1 cellular context compared by ENCODE assay signal in genomic region chr11:104943561-104943960, GRCh38.
TF ChIP-seq lines count a peak whose summit lies in the region.

No MANE protein-coding gene starts in this region.

TF ChIP-seq in HepG2, 621 proteins besides CTCF, POLR2A, EP300 and RAD21 (continues in another document):
- TF ChIP-seq TBX3 (IDR thresholded peaks at IDR 0.05; ENCODE audit: borderline replicate concordance) = peak; percentile 59; the same call in 1 of the 2 replicates
- TF ChIP-seq BCLAF1 (IDR thresholded peaks at IDR 0.05) = no peak
- TF ChIP-seq ZSCAN30 (CRISPR knock-in tag; IDR thresholded peaks at IDR 0.05) = no peak
- TF ChIP-seq ZBTB10 (CRISPR knock-in tag; IDR thresholded peaks at IDR 0.05; ENCODE audit: borderline replicate concordance) = no peak
- TF ChIP-seq ZNF124 (CRISPR knock-in tag; IDR thresholded peaks at IDR 0.05) = no peak
- TF ChIP-seq MED1 (CRISPR knock-in tag; IDR thresholded peaks at IDR 0.05) = no peak
- TF ChIP-seq IKZF1 (IDR thresholded peaks at IDR 0.05) = no peak
- TF ChIP-seq ZNF362 (CRISPR knock-in tag; IDR thresholded peaks at IDR 0.05; ENCODE audit: borderline replicate concordance) = no peak
- no peak for TF ChIP-seq ZBTB26 (CRISPR knock-in tag; IDR thresholded peaks at IDR 0.05; ENCODE audit: borderline replicate concordance)
- TF ChIP-seq ZNF775 (CRISPR knock-in tag; IDR thresholded peaks at IDR 0.05; ENCODE audit: borderline replicate concordance) = no peak
- no peak for TF ChIP-seq SP5 (CRISPR knock-in tag; IDR thresholded peaks at IDR 0.05; ENCODE audit: borderline replicate concordance, low read depth)
- no peak for TF ChIP-seq ZNF232 (CRISPR knock-in tag; IDR thresholded peaks at IDR 0.05; ENCODE audit: borderline replicate concordance)
- no peak for TF ChIP-seq SMAD3 (CRISPR knock-in tag; IDR thresholded peaks at IDR 0.05)
- no peak for TF ChIP-seq ZNF703 (CRISPR knock-in tag; IDR thresholded peaks at IDR 0.05; ENCODE audit: borderline replicate concordance)
- no peak for TF ChIP-seq ZNF841 (CRISPR knock-in tag; IDR thresholded peaks at IDR 0.05; ENCODE audit: borderline replicate concordance)
- TF ChIP-seq ZEB1 (IDR thresholded peaks at IDR 0.05; ENCODE audit: insufficient replicate concordance, low read depth) = no peak
- TF ChIP-seq SP2 (CRISPR knock-in tag; IDR thresholded peaks at IDR 0.05) = no peak
- no peak for TF ChIP-seq ZNF720 (CRISPR knock-in tag; IDR thresholded peaks at IDR 0.05)
- no peak for TF ChIP-seq ZNF567 (CRISPR knock-in tag; IDR thresholded peaks at IDR 0.05; ENCODE audit: borderline replicate concordance)
- no peak for TF ChIP-seq FIP1L1 (IDR thresholded peaks at IDR 0.05; ENCODE audit: borderline replicate concordance, insufficient read depth, low read depth, low read length)
- no peak for TF ChIP-seq FOXK2 (IDR thresholded peaks at IDR 0.05)
- TF ChIP-seq UBTF (CRISPR knock-in tag; IDR thresholded peaks at IDR 0.05) = no peak
- no peak for TF ChIP-seq YEATS2 (CRISPR knock-in tag; IDR thresholded peaks at IDR 0.05; ENCODE audit: borderline replicate concordance)
- no peak for TF ChIP-seq MTERF4 (CRISPR knock-in tag; IDR thresholded peaks at IDR 0.05)
- peak; percentile 45; the same call in 1 of the 2 replicates for TF ChIP-seq CEBPG (CRISPR knock-in tag; IDR thresholded peaks at IDR 0.05)
- TF ChIP-seq SIX4 (CRISPR knock-in tag; IDR thresholded peaks at IDR 0.05) = no peak
- TF ChIP-seq HMGXB4 (CRISPR knock-in tag; IDR thresholded peaks at IDR 0.05; ENCODE audit: borderline replicate concordance in 1 of 2, low read depth in 1 of 2) = no peak
- TF ChIP-seq SIX1 (CRISPR knock-in tag; IDR thresholded peaks at IDR 0.05; ENCODE audit: borderline replicate concordance) = no peak
- no peak for TF ChIP-seq MTF2 (CRISPR knock-in tag; IDR thresholded peaks at IDR 0.05; ENCODE audit: borderline replicate concordance)
- no peak for TF ChIP-seq RNF219 (CRISPR knock-in tag; IDR thresholded peaks at IDR 0.05)
- peak; percentile 80; the same call in 1 of the 2 replicates for TF ChIP-seq CEBPB (IDR thresholded peaks at IDR 0.05; ENCODE audit: borderline replicate concordance, low read depth, low read length)
- TF ChIP-seq U2AF2 (IDR thresholded peaks at IDR 0.05; ENCODE audit: low read depth, low read length) = no peak
- no peak for TF ChIP-seq ZNF879 (CRISPR knock-in tag; IDR thresholded peaks at IDR 0.05)
- TF ChIP-seq ZNF205 (CRISPR knock-in tag; IDR thresholded peaks at IDR 0.05) = no peak
- TF ChIP-seq AHR (CRISPR knock-in tag; IDR thresholded peaks at IDR 0.05) = no peak
- TF ChIP-seq PRPF4 (IDR thresholded peaks at IDR 0.05; ENCODE audit: low read depth, low read length, poor library complexity, severe bottlenecking) = no peak
- TF ChIP-seq ZBTB21 (CRISPR knock-in tag; IDR thresholded peaks at IDR 0.05) = no peak
- TF ChIP-seq ATF7 (IDR thresholded peaks at IDR 0.05) = peak; percentile 53; the same call in 1 of the 2 replicates
- TF ChIP-seq ATF7 (CRISPR knock-in tag; IDR thresholded peaks at IDR 0.05) = no peak
- no peak for TF ChIP-seq ZNF605 (CRISPR knock-in tag; IDR thresholded peaks at IDR 0.05)
- no peak for TF ChIP-seq ZNF441 (CRISPR knock-in tag; IDR thresholded peaks at IDR 0.05; ENCODE audit: borderline replicate concordance)
- TF ChIP-seq ZFX (CRISPR knock-in tag; IDR thresholded peaks at IDR 0.05; ENCODE audit: low read depth) = no peak
- TF ChIP-seq SP1 (IDR thresholded peaks at IDR 0.05) = no peak
- no peak for TF ChIP-seq SP1 (CRISPR knock-in tag; IDR thresholded peaks at IDR 0.05)
- no peak for TF ChIP-seq ZNF275 (CRISPR knock-in tag; IDR thresholded peaks at IDR 0.05; ENCODE audit: borderline replicate concordance)
- TF ChIP-seq MEIS1 (CRISPR knock-in tag; IDR thresholded peaks at IDR 0.05; ENCODE audit: borderline replicate concordance) = no peak
- no peak for TF ChIP-seq TCF7 (IDR thresholded peaks at IDR 0.05; ENCODE audit: low read depth)
- 0 out of 2 replicates have a peak, but pooled peaks have one; percentile 12 for TF ChIP-seq FOXA3 (CRISPR knock-in tag; IDR thresholded peaks at IDR 0.05)
- TF ChIP-seq NR1H2 (CRISPR knock-in tag; IDR thresholded peaks at IDR 0.05; ENCODE audit: borderline replicate concordance, low read depth) = no peak
- TF ChIP-seq FOXP1 (IDR thresholded peaks at IDR 0.05) = no peak
- peak; percentile 60; the same call in 1 of the 2 replicates for TF ChIP-seq FOXP1 (CRISPR knock-in tag; IDR thresholded peaks at IDR 0.05)
